In genomic region chr10:127012071-127012768, GRCh38 we compare ENCODE assay signal across 20 cellular contexts.
DNase-seq lines count a peak whose midpoint lies in the region; ATAC-seq and TF ChIP-seq lines count a peak whose summit lies in the region.
"Had no signal": no experiment of that assay in that cellular context is flagged by ENCODE, and none has a peak within 500 bp of the region (broad histone marks: within the 10 kb centered on the region; RNA-seq: fewer than 3 reads in every experiment).

No MANE protein-coding gene starts in this region.

- H3K36me3 Mint-ChIP-seq in naive thymus-derived CD8-positive, alpha-beta T cell, result no peaks in the 10 kb centered on the region
- H3K36me3 Mint-ChIP-seq: natural killer cell had no signal

- no peaks in the 10 kb centered on the region for H3K9me3 Mint-ChIP-seq in naive thymus-derived CD8-positive, alpha-beta T cell
- H3K9me3 Mint-ChIP-seq: natural killer cell had no signal

- TF ChIP-seq CTCF in brain microvascular endothelial cell (IDR thresholded peaks at IDR 0.05; ENCODE audit: low read depth, low read length, missing control alignments), result peak; percentile 4
- no peak for TF ChIP-seq CTCF in hepatocyte (IDR thresholded peaks at IDR 0.05; ENCODE audit: poor library complexity)

- 94% methylated on average over 24 of the region's 24 CpGs for WGBS in hepatocyte (ENCODE audit: low lambda C conversion rate, missing lambda C conversion rate)

- POLR2A ChIA-PET in naive thymus-derived CD8-positive, alpha-beta T cell (lab: Charles Lee), result no interaction called here

- no peaks in the 10 kb centered on the region for H3K79me2 ChIP-seq in hepatocyte

- H3K27me3 ChIP-seq in brain microvascular endothelial cell (replicated peaks) (no peaks in the 10 kb centered on the region), hepatocyte (no peaks in the 10 kb centered on the region)
- H3K27me3 ChIP-seq: adrenal gland, vagina had no signal

- H3K4me3 ChIP-seq in brain microvascular endothelial cell (ENCODE audit: low read depth, low read length) (no peak overlapping the region), hepatocyte (no peak overlapping the region)
- H3K4me3 ChIP-seq: adrenal gland, K562, smooth muscle cell, vagina had no signal

- no peak overlapping the region for H3K4me3 Mint-ChIP-seq in naive thymus-derived CD8-positive, alpha-beta T cell
- H3K4me3 Mint-ChIP-seq: natural killer cell had no signal

- H3K4me2 ChIP-seq in hepatocyte, result no peak overlapping the region
- H3K4me2 ChIP-seq: smooth muscle cell had no signal

- peaks cover 0 to 15% (median 1%) of the 10 kb centered on the region in 5 donors for H3K27me3 Mint-ChIP-seq in naive thymus-derived CD8-positive, alpha-beta T cell

- H2AFZ ChIP-seq in hepatocyte, result no peak overlapping the region

- H3K27ac Mint-ChIP-seq in naive thymus-derived CD8-positive, alpha-beta T cell, result no peak overlapping the region
- H3K27ac Mint-ChIP-seq: natural killer cell had no signal

- peak; percentile 8 for DNase-seq in ELF-1 (ENCODE audit: low read depth, low spot score)
- no peak for DNase-seq in brain microvascular endothelial cell
- no peak for DNase-seq in left ventricle myocardium superior
- no peak for DNase-seq in sciatic nerve (ENCODE audit: low spot score)
- DNase-seq in SK-N-DZ (ENCODE audit: low spot score), result no peak
- DNase-seq in hepatocyte (ENCODE audit: low spot score), result no peak
- DNase-seq in NCI-H2107 treated with DMSO at 0.1 percent for 48 hours (lab: John Stamatoyannopoulos, UW; ENCODE audit: unreplicated experiment), result no peak
- DNase-seq in naive thymus-derived CD8-positive, alpha-beta T cell, result no peak
- DNase-seq: activated CD4-positive, alpha-beta T cell treated with anti-CD3 and anti-CD28 coated beads, Interleukin-2, amount 50 U/mL, for 4 hours; activated gamma-delta T cell; central memory CD4-positive, alpha-beta T cell; effector CD4-positive, alpha-beta T cell; natural killer cell; NCI-H1048; SHP77; stimulated activated CD4-positive, alpha-beta T cell treated with anti-CD3 and anti-CD28 coated beads, Interleukin-4, amount 100 ng/mL, for 4 hours had no signal

- H3K4me1 ChIP-seq in hepatocyte (ENCODE audit: insufficient read depth), result peaks cover 5% of the 10 kb centered on the region

- H3K36me3 ChIP-seq in brain microvascular endothelial cell (replicated peaks) (peaks cover 13% of the 10 kb centered on the region), hepatocyte (replicated peaks; ENCODE audit: insufficient read depth, low read depth) (no peaks in the 10 kb centered on the region)
- H3K36me3 ChIP-seq: vagina had no signal

- peaks cover 0 to 2% (median 0%) of the 10 kb centered on the region in 4 donors for H3K4me1 Mint-ChIP-seq in naive thymus-derived CD8-positive, alpha-beta T cell

- intact Hi-C loops in left ventricle myocardium superior (cut with micrococcal nuclease) (no loop called here), sciatic nerve (cut with DNase I) (no loop called here)

- H3K9me3 ChIP-seq in hepatocyte (ENCODE audit: low read depth), result no peaks in the 10 kb centered on the region
- H3K9me3 ChIP-seq: adrenal gland, vagina had no signal

- no peak overlapping the region for H3K27ac ChIP-seq in brain microvascular endothelial cell
- H3K27ac ChIP-seq in hepatocyte, result no peak overlapping the region
- H3K27ac ChIP-seq: adrenal gland, vagina had no signal

- in situ Hi-C loops in brain microvascular endothelial cell (cut with HindIII; ENCODE audit: low pct_ligation_motif_present, low sequenced_read_pairs), result no loop called here

- no peaks in the 10 kb centered on the region for H4K20me1 ChIP-seq in hepatocyte (ENCODE audit: insufficient read depth, poor library complexity, severe bottlenecking)

- no peaks in the 10 kb centered on the region for H3K9me2 ChIP-seq in hepatocyte (replicated peaks; ENCODE audit: insufficient read depth)

- ATAC-seq in left ventricle myocardium superior, result peak; percentile 54
- ATAC-seq in sciatic nerve, result peak; percentile 14
- ATAC-seq in naive thymus-derived CD8-positive, alpha-beta T cell, result no peak
- ATAC-seq: K562 had no signal

Comparison
In these comparisons a context has a peak if more than half of its experiments do, and no peak if none do; other contexts are left out.
1. ATAC-seq: peak in left ventricle myocardium superior (single experiment) and sciatic nerve (single experiment); none in naive thymus-derived CD8-positive, alpha-beta T cell (0 of 2).